Comparison of ENCODE assay signal across 7 cellular contexts in the genomic region with DNA sequence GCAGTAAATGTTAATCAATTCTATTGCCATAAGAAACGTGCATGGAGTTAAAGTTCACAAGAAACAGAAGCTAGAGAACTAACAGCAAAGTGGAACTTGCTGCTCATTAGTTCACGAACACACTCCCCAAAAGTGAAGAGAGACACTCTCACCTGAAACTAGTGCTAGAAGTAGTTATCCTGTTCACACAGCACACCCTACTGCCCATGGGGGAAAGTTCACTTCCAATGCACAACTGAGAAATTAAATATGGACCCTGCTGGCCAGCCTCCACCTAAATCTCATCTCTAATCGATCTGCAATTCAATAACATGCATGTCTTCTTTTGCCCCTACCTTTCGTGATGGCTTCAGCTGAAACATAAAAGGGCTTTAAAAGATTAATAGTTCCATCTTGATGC. TPM values are rescaled to one million over a fixed set of nuclear protein-coding genes. Genes with fewer than 3 reads are reported as not detected.
A peak's percentile ranks its signal among the peaks of the same experiment; 100 is the strongest.
DNase-seq lines count a peak whose midpoint lies in the region; ATAC-seq and TF ChIP-seq lines count a peak whose summit lies in the region.

No MANE protein-coding gene starts in this region.

- no peaks in the 10 kb centered on the region for H3K4me1 ChIP-seq in testis

- H3K27me3 Mint-ChIP-seq in activated naive CD4-positive, alpha-beta T cell treated with anti-CD3 and anti-CD28 coated beads, Interleukin-2, amount 10 ng/mL, durations not matched to agents 7 days and 5 days, result peaks cover 4% of the 10 kb centered on the region

- H3K27ac Mint-ChIP-seq in activated naive CD4-positive, alpha-beta T cell treated with anti-CD3 and anti-CD28 coated beads, Interleukin-2, amount 10 ng/mL, durations not matched to agents 7 days and 5 days, result no peak overlapping the region

- WGBS in testis, 2 donors, result 61 to 70% methylated on average over 4 of the region's 4 CpGs

- H3K9me3 ChIP-seq in testis, result no peaks in the 10 kb centered on the region

- H3K36me3 ChIP-seq in testis (ENCODE audit: low read depth, missing control alignments), result no peaks in the 10 kb centered on the region

- no peak overlapping the region for H3K4me3 ChIP-seq in GM12865 (ENCODE audit: low read depth, low read length)
- H3K4me3 ChIP-seq in Jurkat, Clone E6-1 (ENCODE audit: low read length), result no peak overlapping the region
- no peak overlapping the region for H3K4me3 ChIP-seq in testis

- intact Hi-C loops in testis (cut with DNase I; ENCODE audit: low total_unique reads), result loop anchor here (10.0 kb wide), 1 partner anchor 260 kb away; no protein-coding TSS in a partner anchor

- no peaks in the 10 kb centered on the region for H3K36me3 Mint-ChIP-seq in activated naive CD4-positive, alpha-beta T cell treated with anti-CD3 and anti-CD28 coated beads, Interleukin-2, amount 10 ng/mL, durations not matched to agents 7 days and 5 days

- H3K27me3 ChIP-seq in testis, result no peaks in the 10 kb centered on the region

- ATAC-seq in GM21515 (IDR thresholded peaks at IDR 0.05; ENCODE audit: unreplicated experiment), result peak; percentile 82
- no peak for ATAC-seq in activated CD4-positive, CD25-positive, alpha-beta regulatory T cell treated with anti-CD3 and anti-CD28 coated beads, Interleukin-2, amount 50 U/mL, for 24 hours

- DNase-seq in GM12865 (ENCODE audit: low read depth) (peak; percentile 72), iPS-NIHi11 (ENCODE audit: low spot score) (peak; percentile 39), testis (peak; percentile 27)
- DNase-seq in Jurkat, Clone E6-1 (ENCODE audit: low read depth, low spot score), result peak; percentile 41
- DNase-seq in activated naive CD4-positive, alpha-beta T cell treated with anti-CD3 and anti-CD28 coated beads, Interleukin-2, amount 10 ng/mL, durations not matched to agents 7 days and 5 days, result peak; percentile 41

- H3K9me3 Mint-ChIP-seq in activated naive CD4-positive, alpha-beta T cell treated with anti-CD3 and anti-CD28 coated beads, Interleukin-2, amount 10 ng/mL, durations not matched to agents 7 days and 5 days, result no peaks in the 10 kb centered on the region

- peaks cover 2% of the 10 kb centered on the region for H3K4me1 Mint-ChIP-seq in activated naive CD4-positive, alpha-beta T cell treated with anti-CD3 and anti-CD28 coated beads, Interleukin-2, amount 10 ng/mL, durations not matched to agents 7 days and 5 days

- peak; percentile 68 for TF ChIP-seq CTCF in GM12865 (IDR thresholded peaks at IDR 0.05; ENCODE audit: insufficient read depth, low read depth, low read length, missing control alignments)
- peak in 2 of 3 experiments; percentile 32 to 40 for TF ChIP-seq CTCF in testis (IDR thresholded peaks at IDR 0.05)

- no peak overlapping the region for H3K4me3 Mint-ChIP-seq in activated naive CD4-positive, alpha-beta T cell treated with anti-CD3 and anti-CD28 coated beads, Interleukin-2, amount 10 ng/mL, durations not matched to agents 7 days and 5 days

- TF ChIP-seq POLR2A in testis (IDR thresholded peaks at IDR 0.05), result no peak

- no peak overlapping the region for H3K27ac ChIP-seq in testis

- CTCF ChIA-PET in activated naive CD4-positive, alpha-beta T cell treated with anti-CD3 and anti-CD28 coated beads, Interleukin-2, amount 10 ng/mL, durations not matched to agents 7 days and 5 days (lab: Charles Lee), result interaction anchor here (0.8 to 7.8 kb wide), 15 partner anchors 10 to 304 kb away, joined by 3 to 58 read pairs (median 6); no protein-coding TSS in a partner anchor

RNA-seq across cellular contexts. Expression of gene FRMD4B, which starts 39.4 kb away (rescaled TPM):
- 9.7 TPM for polyA plus RNA-seq in Jurkat, Clone E6-1 (2012; ENCODE audit: insufficient read depth, insufficient read length)
- 10 to 100 TPM; 13.7 to 17.8 TPM for total RNA-seq in testis
- 10.2 TPM for polyA plus RNA-seq in testis (ENCODE audit: insufficient read depth, low read depth, low replicate concordance)
